ENCODE assay signal across 29 cellular contexts in the genomic region with DNA sequence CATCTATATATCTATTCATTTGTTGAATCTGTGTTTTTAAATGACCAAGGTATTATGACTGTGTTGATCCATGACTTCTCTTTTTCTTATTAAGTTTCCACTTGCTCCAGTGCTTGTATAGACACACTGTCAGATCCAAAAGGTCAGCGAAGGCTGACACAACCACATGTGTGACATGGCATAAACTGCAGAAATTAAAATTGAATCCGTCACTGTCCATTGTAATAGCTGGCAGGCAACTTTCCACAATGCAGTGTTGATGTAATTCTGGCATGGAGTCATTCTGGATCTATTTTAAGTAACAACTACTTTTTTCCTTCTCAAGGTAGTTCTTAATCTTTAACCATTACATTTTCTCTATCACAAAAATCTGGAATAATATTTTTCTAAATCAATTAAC.
A peak's percentile ranks its signal among the peaks of the same experiment; 100 is the strongest.
DNase-seq lines count a peak whose midpoint lies in the region; ATAC-seq and TF ChIP-seq lines count a peak whose summit lies in the region.
"Had no signal": no experiment of that assay in that cellular context is flagged by ENCODE, and none has a peak within 500 bp of the region (broad histone marks: within the 10 kb centered on the region; RNA-seq: fewer than 3 reads in every experiment).

No MANE protein-coding gene starts in this region.

- WGBS in mammary epithelial cell (ENCODE audit: low coverage, missing lambda C conversion rate) = 38% methylated on average over 2 of the region's 2 CpGs

- intact Hi-C loops in mammary epithelial cell (cut with micrococcal nuclease) = no loop called here

- CTCF ChIA-PET in mammary epithelial cell (lab: Charles Lee; ENCODE audit: low non-redundant PET) = no interaction called here

- DNase-seq in EH (ENCODE audit: low read depth) (peak; percentile 20), RPMI7951 (ENCODE audit: low read depth) (peak; percentile 57), fibroblast of peridontal ligament (ENCODE audit: extremely low read depth) (peak; percentile 32), lung microvascular endothelial cell (ENCODE audit: low read depth in 2 of 2) (peak; percentile 27), SIG-M5 treated with dmso at 0.1 percent for 504 hours (lab: John Stamatoyannopoulos, UW; ENCODE audit: unreplicated experiment) (no peak), mammary epithelial cell (no peak), epidermal melanocyte (ENCODE audit: insufficient read length, low spot score) (no peak)
- DNase-seq: activated CD4-positive, CD25-positive, alpha-beta regulatory T cell; activated CD8-positive, alpha-beta memory T cell treated with anti-CD3 and anti-CD28 coated beads, Interleukin-2, amount 10 ng/mL, durations not matched to agents 7 days and 5 days; activated naive CD8-positive, alpha-beta T cell treated with anti-CD3 and anti-CD28 coated beads, Interleukin-2, amount 50 U/mL, for 24 hours; activated T-cell treated with anti-CD3 and anti-CD28 coated beads, Interleukin-2, amount 50 U/mL, for 4 hours; body of pancreas; C1 segment of cervical spinal cord; COR-L47; glutamatergic neuron; left lung; naive B cell; NCI-H146; NCI-H2107; NCI-H345; NCI-H748 treated with DMSO at 0.1 percent for 48 hours; occipital lobe; substantia nigra; T-helper 1 cell had no signal

- dilution Hi-C loops in mammary epithelial cell (cut with HindIII; ENCODE audit: low sequenced_read_pairs) = no loop called here

- no peak overlapping the region for H3K4me3 ChIP-seq in mammary epithelial cell (replicated peaks in 1 of 3; ENCODE audit: insufficient read depth in 1 of 3, low read depth in 2 of 3, low read length in 3 of 3)
- H3K4me3 ChIP-seq: body of pancreas, left lung, SJSA1, skin epidermis had no signal

- no peaks in the 10 kb centered on the region for H3K4me1 ChIP-seq in mammary epithelial cell (ENCODE audit: insufficient read depth, low read length)
- H3K4me1 ChIP-seq: body of pancreas, left lung, SJSA1 had no signal

- no peaks in the 10 kb centered on the region for H3K36me3 ChIP-seq in mammary epithelial cell (ENCODE audit: insufficient read depth, low read length)
- H3K36me3 ChIP-seq: left lung, SJSA1 had no signal

- H3K27ac ChIP-seq in mammary epithelial cell (ENCODE audit: insufficient read depth, low read depth, low read length) = no peak overlapping the region
- H3K27ac ChIP-seq: body of pancreas, left lung, SJSA1, skin epidermis had no signal

- no peaks in the 10 kb centered on the region for H3K9me3 ChIP-seq in mammary epithelial cell (replicated peaks; ENCODE audit: insufficient read depth, low read length)
- H3K9me3 ChIP-seq: body of pancreas, SJSA1 had no signal

- ATAC-seq in HG02571 (IDR thresholded peaks at IDR 0.05; ENCODE audit: unreplicated experiment) = no peak
- ATAC-seq: activated CD8-positive, alpha-beta memory T cell treated with anti-CD3 and anti-CD28 coated beads, Interleukin-2, amount 10 ng/mL, durations not matched to agents 7 days and 5 days; activated naive CD8-positive, alpha-beta T cell treated with anti-CD3 and anti-CD28 coated beads, Interleukin-2, amount 50 U/mL, for 24 hours; activated T-cell treated with anti-CD3 and anti-CD28 coated beads, Interleukin-2, amount 50 U/mL, for 4 hours; body of pancreas; left lung; Panc1; stimulated activated memory B cell treated with anti-CD40 and anti-IgM and Interleukin-4, amounts not matched to agents 10 μg/mL and 1 μg/mL and 100 μg/mL, for 72 hours had no signal

- no peak for TF ChIP-seq CTCF in mammary epithelial cell (conservative IDR thresholded peaks at IDR 0.05 in 1 of 2, IDR thresholded peaks at IDR 0.05 in 1 of 2; ENCODE audit: extremely low read depth in 1 of 2, insufficient read depth in 1 of 2, low read depth in 1 of 2, low read length in 2 of 2)

- H3K79me2 ChIP-seq in mammary epithelial cell (ENCODE audit: insufficient read depth, low read length) = no peaks in the 10 kb centered on the region

- BruUV-seq in mammary epithelial cell (replicated peaks; lab: Mats Ljungman, UMichigan) = no TSS peak

- H3K9ac ChIP-seq in mammary epithelial cell (ENCODE audit: insufficient read depth, low read length) = no peak overlapping the region

- in situ Hi-C loops in mammary epithelial cell (cut with MboI; ENCODE audit: low sequenced_read_pairs in 2 of 2) = no loop called here

- H4K20me1 ChIP-seq in mammary epithelial cell (ENCODE audit: insufficient read depth, low read length) = no peaks in the 10 kb centered on the region

- H3K4me2 ChIP-seq in mammary epithelial cell (ENCODE audit: insufficient read depth, low read depth, low read length) = no peak overlapping the region

- H3K27me3 ChIP-seq in mammary epithelial cell (ENCODE audit: insufficient read depth, low read length) = no peaks in the 10 kb centered on the region
- H3K27me3 ChIP-seq: body of pancreas, left lung had no signal

- H2AFZ ChIP-seq in mammary epithelial cell (ENCODE audit: low read depth, low read length) = no peak overlapping the region

Comparison
In these comparisons a context has a peak if more than half of its experiments do, and no peak if none do; other contexts are left out.
1. DNase-seq: peak in EH (single experiment), RPMI7951 (single experiment), fibroblast of peridontal ligament (single experiment) and lung microvascular endothelial cell (2 of 2); none in SIG-M5 treated with dmso at 0.1 percent for 504 hours (single experiment), mammary epithelial cell (single experiment) and epidermal melanocyte (single experiment).